In the genomic region with DNA sequence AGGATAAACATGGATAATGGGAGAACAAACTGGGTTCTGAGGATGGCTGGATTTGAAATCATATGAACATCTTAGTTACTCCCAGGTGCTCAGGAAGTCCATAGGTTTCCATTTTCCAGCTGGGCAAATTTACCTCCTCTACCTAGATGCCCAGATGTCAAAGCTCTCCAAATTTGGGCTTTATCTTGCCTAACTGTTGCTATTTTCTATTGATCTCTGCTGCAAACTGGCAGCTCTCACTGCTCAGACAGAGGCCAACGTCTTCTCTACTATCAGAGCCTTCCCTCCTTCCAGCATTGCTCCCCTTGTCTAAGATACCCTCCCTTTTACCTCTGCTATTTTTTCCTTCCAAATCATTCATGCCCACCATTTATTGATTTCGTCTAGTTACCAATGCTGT, we compare ENCODE assay signal across 1 cellular context.
TF ChIP-seq lines count a peak whose summit lies in the region.

No MANE protein-coding gene starts in this region.

TF ChIP-seq in WTC11, 78 proteins besides CTCF, POLR2A, EP300 and RAD21 (continued from another document):
- TF ChIP-seq, protein P1, sequence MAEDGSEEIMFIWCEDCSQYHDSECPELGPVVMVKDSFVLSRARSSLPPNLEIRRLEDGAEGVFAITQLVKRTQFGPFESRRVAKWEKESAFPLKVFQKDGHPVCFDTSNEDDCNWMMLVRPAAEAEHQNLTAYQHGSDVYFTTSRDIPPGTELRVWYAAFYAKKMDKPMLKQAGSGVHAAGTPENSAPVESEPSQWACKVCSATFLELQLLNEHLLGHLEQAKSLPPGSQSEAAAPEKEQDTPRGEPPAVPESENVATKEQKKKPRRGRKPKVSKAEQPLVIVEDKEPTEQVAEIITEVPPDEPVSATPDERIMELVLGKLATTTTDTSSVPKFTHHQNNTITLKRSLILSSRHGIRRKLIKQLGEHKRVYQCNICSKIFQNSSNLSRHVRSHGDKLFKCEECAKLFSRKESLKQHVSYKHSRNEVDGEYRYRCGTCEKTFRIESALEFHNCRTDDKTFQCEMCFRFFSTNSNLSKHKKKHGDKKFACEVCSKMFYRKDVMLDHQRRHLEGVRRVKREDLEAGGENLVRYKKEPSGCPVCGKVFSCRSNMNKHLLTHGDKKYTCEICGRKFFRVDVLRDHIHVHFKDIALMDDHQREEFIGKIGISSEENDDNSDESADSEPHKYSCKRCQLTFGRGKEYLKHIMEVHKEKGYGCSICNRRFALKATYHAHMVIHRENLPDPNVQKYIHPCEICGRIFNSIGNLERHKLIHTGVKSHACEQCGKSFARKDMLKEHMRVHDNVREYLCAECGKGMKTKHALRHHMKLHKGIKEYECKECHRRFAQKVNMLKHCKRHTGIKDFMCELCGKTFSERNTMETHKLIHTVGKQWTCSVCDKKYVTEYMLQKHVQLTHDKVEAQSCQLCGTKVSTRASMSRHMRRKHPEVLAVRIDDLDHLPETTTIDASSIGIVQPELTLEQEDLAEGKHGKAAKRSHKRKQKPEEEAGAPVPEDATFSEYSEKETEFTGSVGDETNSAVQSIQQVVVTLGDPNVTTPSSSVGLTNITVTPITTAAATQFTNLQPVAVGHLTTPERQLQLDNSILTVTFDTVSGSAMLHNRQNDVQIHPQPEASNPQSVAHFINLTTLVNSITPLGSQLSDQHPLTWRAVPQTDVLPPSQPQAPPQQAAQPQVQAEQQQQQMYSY (CRISPR knock-in tag; IDR thresholded peaks at IDR 0.05): no peak
- no peak for TF ChIP-seq ZNF317 (CRISPR knock-in tag; IDR thresholded peaks at IDR 0.05; ENCODE audit: borderline replicate concordance, low read depth)
- TF ChIP-seq, protein P2, sequence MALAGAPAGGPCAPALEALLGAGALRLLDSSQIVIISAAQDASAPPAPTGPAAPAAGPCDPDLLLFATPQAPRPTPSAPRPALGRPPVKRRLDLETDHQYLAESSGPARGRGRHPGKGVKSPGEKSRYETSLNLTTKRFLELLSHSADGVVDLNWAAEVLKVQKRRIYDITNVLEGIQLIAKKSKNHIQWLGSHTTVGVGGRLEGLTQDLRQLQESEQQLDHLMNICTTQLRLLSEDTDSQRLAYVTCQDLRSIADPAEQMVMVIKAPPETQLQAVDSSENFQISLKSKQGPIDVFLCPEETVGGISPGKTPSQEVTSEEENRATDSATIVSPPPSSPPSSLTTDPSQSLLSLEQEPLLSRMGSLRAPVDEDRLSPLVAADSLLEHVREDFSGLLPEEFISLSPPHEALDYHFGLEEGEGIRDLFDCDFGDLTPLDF (CRISPR knock-in tag; IDR thresholded peaks at IDR 0.05): no peak
- TF ChIP-seq GTF2I (CRISPR knock-in tag; conservative IDR thresholded peaks at IDR 0.05): no peak
- TF ChIP-seq, protein P3, sequence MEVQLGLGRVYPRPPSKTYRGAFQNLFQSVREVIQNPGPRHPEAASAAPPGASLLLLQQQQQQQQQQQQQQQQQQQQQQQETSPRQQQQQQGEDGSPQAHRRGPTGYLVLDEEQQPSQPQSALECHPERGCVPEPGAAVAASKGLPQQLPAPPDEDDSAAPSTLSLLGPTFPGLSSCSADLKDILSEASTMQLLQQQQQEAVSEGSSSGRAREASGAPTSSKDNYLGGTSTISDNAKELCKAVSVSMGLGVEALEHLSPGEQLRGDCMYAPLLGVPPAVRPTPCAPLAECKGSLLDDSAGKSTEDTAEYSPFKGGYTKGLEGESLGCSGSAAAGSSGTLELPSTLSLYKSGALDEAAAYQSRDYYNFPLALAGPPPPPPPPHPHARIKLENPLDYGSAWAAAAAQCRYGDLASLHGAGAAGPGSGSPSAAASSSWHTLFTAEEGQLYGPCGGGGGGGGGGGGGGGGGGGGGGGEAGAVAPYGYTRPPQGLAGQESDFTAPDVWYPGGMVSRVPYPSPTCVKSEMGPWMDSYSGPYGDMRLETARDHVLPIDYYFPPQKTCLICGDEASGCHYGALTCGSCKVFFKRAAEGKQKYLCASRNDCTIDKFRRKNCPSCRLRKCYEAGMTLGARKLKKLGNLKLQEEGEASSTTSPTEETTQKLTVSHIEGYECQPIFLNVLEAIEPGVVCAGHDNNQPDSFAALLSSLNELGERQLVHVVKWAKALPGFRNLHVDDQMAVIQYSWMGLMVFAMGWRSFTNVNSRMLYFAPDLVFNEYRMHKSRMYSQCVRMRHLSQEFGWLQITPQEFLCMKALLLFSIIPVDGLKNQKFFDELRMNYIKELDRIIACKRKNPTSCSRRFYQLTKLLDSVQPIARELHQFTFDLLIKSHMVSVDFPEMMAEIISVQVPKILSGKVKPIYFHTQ (CRISPR knock-in tag; IDR thresholded peaks at IDR 0.05): no peak
- TF ChIP-seq FOXK1 (CRISPR knock-in tag; IDR thresholded peaks at IDR 0.05): no peak
- TF ChIP-seq SP1 (CRISPR knock-in tag; conservative IDR thresholded peaks at IDR 0.05): no peak
- TF ChIP-seq ELF4 (CRISPR knock-in tag; IDR thresholded peaks at IDR 0.05; ENCODE audit: low read depth): no peak
- no peak for TF ChIP-seq ZNF263 (CRISPR knock-in tag; IDR thresholded peaks at IDR 0.05; ENCODE audit: low read depth)
- TF ChIP-seq NFYB (CRISPR knock-in tag; conservative IDR thresholded peaks at IDR 0.05; ENCODE audit: low read depth): no peak
- TF ChIP-seq SOX15 (CRISPR knock-in tag; IDR thresholded peaks at IDR 0.05): no peak
- no peak for TF ChIP-seq JUN (CRISPR knock-in tag; IDR thresholded peaks at IDR 0.05)
- TF ChIP-seq, protein P4, sequence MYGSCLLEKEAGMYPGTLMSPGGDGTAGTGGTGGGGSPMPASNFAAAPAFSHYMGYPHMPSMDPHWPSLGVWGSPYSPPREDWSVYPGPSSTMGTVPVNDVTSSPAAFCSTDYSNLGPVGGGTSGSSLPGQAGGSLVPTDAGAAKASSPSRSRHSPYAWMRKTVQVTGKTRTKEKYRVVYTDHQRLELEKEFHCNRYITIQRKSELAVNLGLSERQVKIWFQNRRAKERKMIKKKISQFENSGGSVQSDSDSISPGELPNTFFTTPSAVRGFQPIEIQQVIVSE (CRISPR knock-in tag; IDR thresholded peaks at IDR 0.05; ENCODE audit: borderline replicate concordance): no peak
- TF ChIP-seq MXD4 (CRISPR knock-in tag; IDR thresholded peaks at IDR 0.05; ENCODE audit: borderline replicate concordance): no peak
- TF ChIP-seq, protein P5, sequence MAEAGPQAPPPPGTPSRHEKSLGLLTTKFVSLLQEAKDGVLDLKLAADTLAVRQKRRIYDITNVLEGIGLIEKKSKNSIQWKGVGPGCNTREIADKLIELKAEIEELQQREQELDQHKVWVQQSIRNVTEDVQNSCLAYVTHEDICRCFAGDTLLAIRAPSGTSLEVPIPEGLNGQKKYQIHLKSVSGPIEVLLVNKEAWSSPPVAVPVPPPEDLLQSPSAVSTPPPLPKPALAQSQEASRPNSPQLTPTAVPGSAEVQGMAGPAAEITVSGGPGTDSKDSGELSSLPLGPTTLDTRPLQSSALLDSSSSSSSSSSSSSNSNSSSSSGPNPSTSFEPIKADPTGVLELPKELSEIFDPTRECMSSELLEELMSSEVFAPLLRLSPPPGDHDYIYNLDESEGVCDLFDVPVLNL (CRISPR knock-in tag; IDR thresholded peaks at IDR 0.05; ENCODE audit: borderline replicate concordance, low read depth): no peak
- no peak for TF ChIP-seq JAZF1 (CRISPR knock-in tag; IDR thresholded peaks at IDR 0.05)
- no peak for TF ChIP-seq OVOL2 (CRISPR knock-in tag; IDR thresholded peaks at IDR 0.05; ENCODE audit: borderline replicate concordance)
- TF ChIP-seq, protein P6, sequence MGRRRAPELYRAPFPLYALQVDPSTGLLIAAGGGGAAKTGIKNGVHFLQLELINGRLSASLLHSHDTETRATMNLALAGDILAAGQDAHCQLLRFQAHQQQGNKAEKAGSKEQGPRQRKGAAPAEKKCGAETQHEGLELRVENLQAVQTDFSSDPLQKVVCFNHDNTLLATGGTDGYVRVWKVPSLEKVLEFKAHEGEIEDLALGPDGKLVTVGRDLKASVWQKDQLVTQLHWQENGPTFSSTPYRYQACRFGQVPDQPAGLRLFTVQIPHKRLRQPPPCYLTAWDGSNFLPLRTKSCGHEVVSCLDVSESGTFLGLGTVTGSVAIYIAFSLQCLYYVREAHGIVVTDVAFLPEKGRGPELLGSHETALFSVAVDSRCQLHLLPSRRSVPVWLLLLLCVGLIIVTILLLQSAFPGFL (CRISPR knock-in tag; IDR thresholded peaks at IDR 0.05; ENCODE audit: borderline replicate concordance): no peak
